Comparison of ENCODE assay signal across 11 cellular contexts in the genomic region with DNA sequence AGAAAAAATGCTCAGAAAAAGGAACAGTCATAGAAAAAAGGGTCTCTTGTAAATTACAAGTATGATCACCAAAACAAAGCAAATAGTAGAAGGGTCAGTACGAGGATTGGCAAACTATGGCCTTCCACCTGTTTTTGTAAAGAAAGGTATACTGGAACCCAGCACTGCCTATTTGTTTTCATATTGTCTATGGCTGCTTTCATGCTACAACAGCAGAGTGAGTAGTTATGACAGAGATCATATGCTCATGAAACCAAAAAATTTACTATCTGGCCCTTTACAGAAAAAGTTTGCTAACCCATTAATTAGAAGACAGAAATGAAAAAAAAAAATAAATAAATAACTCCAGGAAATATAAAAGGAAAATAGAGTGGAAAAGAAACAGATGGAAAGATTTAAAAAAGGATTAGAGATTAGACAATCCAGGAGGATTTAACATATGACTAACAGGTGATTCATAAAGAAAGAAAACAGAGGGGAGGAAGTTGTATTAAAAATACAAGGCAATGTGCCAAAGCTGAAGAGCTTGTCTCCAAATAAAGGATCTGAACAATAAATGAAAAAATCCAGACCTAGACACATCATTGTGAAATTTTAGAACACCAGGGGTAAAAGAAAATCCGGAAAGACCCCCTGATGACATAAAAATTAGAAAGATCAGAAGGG.
DNase-seq lines count a peak whose midpoint lies in the region; ATAC-seq and TF ChIP-seq lines count a peak whose summit lies in the region.
"Had no signal": no experiment of that assay in that cellular context is flagged by ENCODE, and none has a peak within 500 bp of the region (broad histone marks: within the 10 kb centered on the region; RNA-seq: fewer than 3 reads in every experiment).

No MANE protein-coding gene starts in this region.

- TF ChIP-seq CTCF in brain microvascular endothelial cell (IDR thresholded peaks at IDR 0.05; ENCODE audit: low read depth, low read length, missing control alignments), result no peak
- no peak for TF ChIP-seq CTCF in Peyer's patch (IDR thresholded peaks at IDR 0.05)

- DNase-seq in DMS53 treated with DMSO at 0.1 percent for 48 hours (lab: John Stamatoyannopoulos, UW; ENCODE audit: unreplicated experiment) (peak; percentile 92), NCI-H1092 treated with DMSO at 0.1 percent for 48 hours (lab: John Stamatoyannopoulos, UW) (peak; percentile 70), brain microvascular endothelial cell (peak; percentile 12), non-pigmented ciliary epithelial cell (ENCODE audit: low read depth) (peak; percentile 61), NCI-H2081 treated with DMSO at 0.1 percent for 48 hours (lab: John Stamatoyannopoulos, UW) (no peak), SKM-1 treated with dmso at 0.1 percent for 144 hours (lab: John Stamatoyannopoulos, UW; ENCODE audit: unreplicated experiment) (no peak), Peyer's patch (no peak)
- DNase-seq: activated B cell treated with CpG ODN at 0.5 μM for 24 hours; nephron progenitor cell; stimulated activated naive CD8-positive, alpha-beta T cell treated with anti-CD3 and anti-CD28 coated beads, Interleukin-15, amount 100 ng/mL, for 72 hours had no signal

- H3K4me1 ChIP-seq in Peyer's patch, result no peaks in the 10 kb centered on the region

- H3K36me3 ChIP-seq in brain microvascular endothelial cell (replicated peaks) (no peaks in the 10 kb centered on the region), Peyer's patch (no peaks in the 10 kb centered on the region)

- H3K9me3 ChIP-seq in Peyer's patch, result no peaks in the 10 kb centered on the region

- no peak for TF ChIP-seq POLR2A in Peyer's patch (IDR thresholded peaks at IDR 0.05)

- ATAC-seq in HG02981 (IDR thresholded peaks at IDR 0.05; ENCODE audit: unreplicated experiment), result no peak
- ATAC-seq: stimulated activated naive CD8-positive, alpha-beta T cell treated with anti-CD3 and anti-CD28 coated beads, Interleukin-15, amount 100 ng/mL, for 72 hours had no signal

- in situ Hi-C loops in brain microvascular endothelial cell (cut with HindIII; ENCODE audit: low pct_ligation_motif_present, low sequenced_read_pairs), result no loop called here

- H3K27me3 ChIP-seq in brain microvascular endothelial cell (replicated peaks) (no peaks in the 10 kb centered on the region), Peyer's patch (no peaks in the 10 kb centered on the region)

- H3K4me3 ChIP-seq in brain microvascular endothelial cell (ENCODE audit: low read depth, low read length) (no peak overlapping the region), Peyer's patch (no peak overlapping the region)

- H3K27ac ChIP-seq in brain microvascular endothelial cell (no peak overlapping the region), Peyer's patch (no peak overlapping the region)

Comparison
In these comparisons a context has a peak if more than half of its experiments do, and no peak if none do; other contexts are left out.
1. DNase-seq: peak in DMS53 treated with DMSO at 0.1 percent for 48 hours (single experiment), NCI-H1092 treated with DMSO at 0.1 percent for 48 hours (single experiment), brain microvascular endothelial cell (single experiment) and non-pigmented ciliary epithelial cell (single experiment); none in NCI-H2081 treated with DMSO at 0.1 percent for 48 hours (single experiment), SKM-1 treated with dmso at 0.1 percent for 144 hours (single experiment) and Peyer's patch (0 of 3).